7 cellular contexts compared by ENCODE assay signal in the genomic region with DNA sequence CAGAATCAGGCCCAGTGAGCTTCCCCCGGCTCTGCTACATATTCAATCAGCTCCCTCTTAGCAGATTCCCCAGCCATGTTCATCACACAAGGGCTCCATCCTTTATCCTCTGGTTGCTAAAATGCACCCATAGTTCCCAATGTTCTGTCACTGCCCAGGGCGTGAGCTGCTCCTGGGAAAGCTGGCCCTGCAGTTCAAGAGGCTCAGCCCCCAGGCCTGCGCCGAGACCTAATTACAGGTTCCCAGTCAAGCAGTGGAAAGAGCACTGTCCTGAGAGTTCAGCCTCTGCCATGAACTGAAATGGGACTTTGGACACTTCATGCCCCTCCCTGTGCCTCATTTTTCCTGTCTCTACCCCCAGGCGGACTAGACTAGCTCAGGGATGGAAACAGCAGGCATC.
"Had no signal": no experiment of that assay in that cellular context is flagged by ENCODE, and none has a peak within 500 bp of the region (broad histone marks: within the 10 kb centered on the region; RNA-seq: fewer than 3 reads in every experiment).

No MANE protein-coding gene starts in this region.

- H3K4me1 Mint-ChIP-seq: IgD-negative memory B cell had no signal

- H3K27ac Mint-ChIP-seq: IgD-negative memory B cell had no signal

- H3K36me3 Mint-ChIP-seq: IgD-negative memory B cell had no signal

- FAIRE-seq: HepG2, HTR-8/SVneo, K562 had no signal

- H3K4me3 Mint-ChIP-seq: IgD-negative memory B cell had no signal

- H3K4me3 ChIP-seq: K562 had no signal

- DNase-seq: IMR-90, KBM-7 had no signal

- ATAC-seq: K562 had no signal

- H3K27ac ChIP-seq: HL-60 had no signal
